ENCODE assay signal across 8 cellular contexts in genomic region chr20:34558320-34559202, GRCh38. TPM values are rescaled to one million over a fixed set of nuclear protein-coding genes. Genes with fewer than 3 reads are reported as not detected.
DNase-seq lines count a peak whose midpoint lies in the region; ATAC-seq and TF ChIP-seq lines count a peak whose summit lies in the region.

Gene MAP1LC3A, plus strand, starts transcription at chr20:34558718. Its CDS starts 151 bp downstream, at chr20:34558869.

- TF ChIP-seq CTCF in GM12864 (IDR thresholded peaks at IDR 0.05; ENCODE audit: low read depth, low read length, missing control alignments) (no peak), thyroid gland (IDR thresholded peaks at IDR 0.05) (peak in 1 of 6 experiments; percentile 34)

- no peaks in the 10 kb centered on the region for H3K36me3 ChIP-seq in thyroid gland

- DNase-seq in GM12864 (ENCODE audit: low read depth) (peak; percentile 37), T-helper 1 cell (peak; percentile 95 to 98 (median 96)), left cardiac atrium (peak; percentile 98), posterior cingulate gyrus (peak; percentile 89 to 99 (median 96)), thyroid gland (peak; percentile 94 to 96)

- ATAC-seq in HG03442 (IDR thresholded peaks at IDR 0.05; ENCODE audit: unreplicated experiment) (peak; percentile 52), left cardiac atrium (peak; percentile 95 to 96), HG03159 (IDR thresholded peaks at IDR 0.05; ENCODE audit: unreplicated experiment) (no peak)

- H3K9me3 ChIP-seq in thyroid gland, result no peaks in the 10 kb centered on the region

- 0 to 1% methylated on average over 10 to 30 of the region's 100 CpGs for WGBS in thyroid gland, 2 donors

- no peaks in the 10 kb centered on the region for H3K27me3 ChIP-seq in thyroid gland

- peak within 1 kb of the TSS; percentile 90 for H3K27ac ChIP-seq in angular gyrus (ENCODE audit: low read depth, low read length)
- H3K27ac ChIP-seq in thyroid gland, result peak within 1 kb of the TSS; percentile 93 to 99 (median 98)

- intact Hi-C loops in left cardiac atrium (cut with DNase I) (no loop called here), posterior cingulate gyrus (cut with DNase I) (no loop called here), thyroid gland (cut with DNase I) (no loop called here)

- TF ChIP-seq POLR2A in thyroid gland (IDR thresholded peaks at IDR 0.05), result peak in 1 of 2 donors; percentile 79

- H3K4me3 ChIP-seq in GM12864 (ENCODE audit: low read depth, low read length) (peak within 1 kb of the TSS; percentile 85), thyroid gland (replicated peaks in 1 of 3) (peak within 1 kb of the TSS; percentile 56 to 80 (median 58))

- peaks cover 5 to 13% of the 10 kb centered on the region in 2 donors for H3K4me1 ChIP-seq in thyroid gland

RNA-seq across cellular contexts. Expression of gene MAP1LC3A, which starts in this region (rescaled TPM):
- 10 to 100 TPM; 76.7 to 85.7 TPM for total RNA-seq in left cardiac atrium
- 100 to 1,000 TPM; 119 to 163 (median 130) TPM for total RNA-seq in thyroid gland

Comparison
In these comparisons a context has a peak if more than half of its experiments do, and no peak if none do; other contexts are left out.
1. DNase-seq: peak in every context shown above with its lines; median percentile 98 in left cardiac atrium; 96 in T-helper 1 cell; 96 in posterior cingulate gyrus; 95 in thyroid gland; 37 in GM12864.